In genomic region chr6:42025066-42025789, GRCh38 we compare ENCODE assay signal across 11 cellular contexts. TPM values are rescaled to one million over a fixed set of nuclear protein-coding genes. Genes with fewer than 3 reads are reported as not detected.
A peak's percentile ranks its signal among the peaks of the same experiment; 100 is the strongest.
DNase-seq lines count a peak whose midpoint lies in the region; ATAC-seq and TF ChIP-seq lines count a peak whose summit lies in the region.
"Had no signal": no experiment of that assay in that cellular context is flagged by ENCODE, and none has a peak within 500 bp of the region (broad histone marks: within the 10 kb centered on the region; RNA-seq: fewer than 3 reads in every experiment).

No MANE protein-coding gene starts in this region.

- TF ChIP-seq POLR2A in gastroesophageal sphincter (IDR thresholded peaks at IDR 0.05) = no peak

- no peak for ATAC-seq in CD4-positive, alpha-beta T cell (ENCODE audit: poor library complexity)
- ATAC-seq in HG03039 (IDR thresholded peaks at IDR 0.05; ENCODE audit: unreplicated experiment) (peak; percentile 35), gastroesophageal sphincter (no peak)
- ATAC-seq in activated CD8-positive, alpha-beta T cell treated with anti-CD3 and anti-CD28 coated beads for 36 hours = no peak
- ATAC-seq: WTC11 had no signal

- H3K27ac Mint-ChIP-seq in CD4-positive, alpha-beta T cell = peak overlapping the region; percentile 94
- peak overlapping the region; percentile 98 for H3K27ac Mint-ChIP-seq in activated CD8-positive, alpha-beta T cell treated with anti-CD3 and anti-CD28 coated beads for 36 hours
- H3K27ac Mint-ChIP-seq: WTC11 had no signal

- CTCF ChIA-PET in CD4-positive, alpha-beta T cell (lab: Charles Lee) = interaction anchor here (0.9 to 1.7 kb wide), 3 partner anchors 14 to 218 kb away, joined by 3 to 7 read pairs (median 3); no protein-coding TSS in a partner anchor
- CTCF ChIA-PET in activated CD8-positive, alpha-beta T cell treated with anti-CD3 and anti-CD28 coated beads for 36 hours (lab: Charles Lee) = interaction anchor here (1.1 to 1.6 kb wide), 2 partner anchors 18 to 48 kb away, joined by 4 to 5 read pairs; no protein-coding TSS in a partner anchor

- H3K4me3 ChIP-seq in gastroesophageal sphincter = no peak overlapping the region
- no peak overlapping the region for H3K4me3 ChIP-seq in BE2C (ENCODE audit: low read depth, low read length)

- DNase-seq in CD4-positive, alpha-beta T cell = no peak
- DNase-seq in GM19238 (ENCODE audit: insufficient read length, low spot score) = peak; percentile 71
- no peak for DNase-seq in activated CD8-positive, alpha-beta T cell treated with anti-CD3 and anti-CD28 coated beads for 36 hours
- DNase-seq in COLO668 (lab: John Stamatoyannopoulos, UW; ENCODE audit: unreplicated experiment) = no peak
- DNase-seq in posterior vena cava (ENCODE audit: low spot score) = no peak
- DNase-seq in BE2C = no peak
- DNase-seq: DMS 273 treated with DMSO at 0.1 percent for 48 hours, midbrain had no signal

- H3K4me3 Mint-ChIP-seq in CD4-positive, alpha-beta T cell = peak overlapping the region; percentile 43
- H3K4me3 Mint-ChIP-seq in activated CD8-positive, alpha-beta T cell treated with anti-CD3 and anti-CD28 coated beads for 36 hours = no peak overlapping the region
- H3K4me3 Mint-ChIP-seq: WTC11 had no signal

- no peak for TF ChIP-seq CTCF in CD4-positive, alpha-beta T cell (IDR thresholded peaks at IDR 0.05)
- no peak for TF ChIP-seq CTCF in activated CD8-positive, alpha-beta T cell treated with anti-CD3 and anti-CD28 coated beads for 36 hours (IDR thresholded peaks at IDR 0.05)
- no peak for TF ChIP-seq CTCF in gastroesophageal sphincter (IDR thresholded peaks at IDR 0.05)
- TF ChIP-seq CTCF in BE2C (IDR thresholded peaks at IDR 0.05; ENCODE audit: low read depth, low read length) = no peak

- intact Hi-C loops in CD4-positive, alpha-beta T cell (cut with DNase I, micrococcal nuclease) = loop anchor here in 1 of 2 experiments (5.0 kb wide), 1 partner anchor 48 kb away; no protein-coding TSS in a partner anchor
- intact Hi-C loops in activated CD8-positive, alpha-beta T cell treated with anti-CD3 and anti-CD28 coated beads for 36 hours (cut with micrococcal nuclease) = no loop called here
- intact Hi-C loops in posterior vena cava (cut with DNase I) = no loop called here

- POLR2A ChIA-PET in CD4-positive, alpha-beta T cell (lab: Charles Lee) = interaction anchor here (1.5 to 7.7 kb wide), 4 partner anchors 15 to 87 kb away, joined by 4 to 43 read pairs (median 6); no protein-coding TSS in a partner anchor
- POLR2A ChIA-PET in activated CD8-positive, alpha-beta T cell treated with anti-CD3 and anti-CD28 coated beads for 36 hours (lab: Charles Lee) = interaction anchor here (0.8 to 2.1 kb wide), 7 partner anchors 9 to 83 kb away, joined by 3 to 7 read pairs (median 3); no protein-coding TSS in a partner anchor

- peaks cover 0 to 21% of the 10 kb centered on the region in 2 donors for H3K36me3 ChIP-seq in gastroesophageal sphincter
- H3K36me3 ChIP-seq in BE2C = no peaks in the 10 kb centered on the region; the same call in 1 of the 2 replicates

- no peaks in the 10 kb centered on the region for H3K9me3 ChIP-seq in CD4-positive, alpha-beta T cell (ENCODE audit: control insufficient read depth, low read length)
- no peaks in the 10 kb centered on the region for H3K9me3 ChIP-seq in gastroesophageal sphincter
- H3K9me3 ChIP-seq in BE2C = no peaks in the 10 kb centered on the region

- H3K27me3 Mint-ChIP-seq in CD4-positive, alpha-beta T cell = no peaks in the 10 kb centered on the region
- no peaks in the 10 kb centered on the region for H3K27me3 Mint-ChIP-seq in activated CD8-positive, alpha-beta T cell treated with anti-CD3 and anti-CD28 coated beads for 36 hours

- H3K36me3 Mint-ChIP-seq in CD4-positive, alpha-beta T cell (ENCODE audit: low read depth) = peaks cover 94% of the 10 kb centered on the region
- peaks cover 39% of the 10 kb centered on the region for H3K36me3 Mint-ChIP-seq in activated CD8-positive, alpha-beta T cell treated with anti-CD3 and anti-CD28 coated beads for 36 hours (ENCODE audit: low read depth)
- H3K36me3 Mint-ChIP-seq: WTC11 had no signal

- H3K27ac ChIP-seq in CD4-positive, alpha-beta T cell (ENCODE audit: low read depth, low read length) = peak overlapping the region; percentile 47
- no peak overlapping the region for H3K27ac ChIP-seq in gastroesophageal sphincter

- peaks cover 94% of the 10 kb centered on the region for H3K4me1 Mint-ChIP-seq in CD4-positive, alpha-beta T cell (ENCODE audit: low read depth)
- peaks cover 86% of the 10 kb centered on the region for H3K4me1 Mint-ChIP-seq in activated CD8-positive, alpha-beta T cell treated with anti-CD3 and anti-CD28 coated beads for 36 hours (ENCODE audit: low read depth)

- peaks cover 4 to 27% (median 12%) of the 10 kb centered on the region in 3 donors for H3K4me1 ChIP-seq in gastroesophageal sphincter
- H3K4me1 ChIP-seq in BE2C = no peaks in the 10 kb centered on the region

- H3K9me3 Mint-ChIP-seq in CD4-positive, alpha-beta T cell = no peaks in the 10 kb centered on the region
- H3K9me3 Mint-ChIP-seq in activated CD8-positive, alpha-beta T cell treated with anti-CD3 and anti-CD28 coated beads for 36 hours = peaks cover 2% of the 10 kb centered on the region
- H3K9me3 Mint-ChIP-seq: WTC11 had no signal

- H3K27me3 ChIP-seq in CD4-positive, alpha-beta T cell (ENCODE audit: control insufficient read depth, insufficient read depth, low read length) = no peaks in the 10 kb centered on the region
- H3K27me3 ChIP-seq in gastroesophageal sphincter (no peaks in the 10 kb centered on the region), BE2C (no peaks in the 10 kb centered on the region)

- no peak for TF ChIP-seq EP300 in gastroesophageal sphincter (IDR thresholded peaks at IDR 0.05)

- WGBS in gastroesophageal sphincter (ENCODE audit: low coverage in 1 of 2), 2 donors = 90% methylated on average over 5 of the region's 11 CpGs

RNA-seq across cellular contexts. Expression of gene TAF8, which starts 25.1 kb away (rescaled TPM):
- 10 to 100 TPM; 30.1 to 34.7 TPM for total RNA-seq in CD4-positive, alpha-beta T cell
- 10 to 100 TPM; 40.0 to 42.3 TPM for total RNA-seq in activated CD8-positive, alpha-beta T cell treated with anti-CD3 and anti-CD28 coated beads for 36 hours
- total RNA-seq in gastroesophageal sphincter (10 to 100 TPM; 16.8 to 33.6 (median 24.2) TPM), posterior vena cava (10 to 100 TPM; 16.6 to 18.6 TPM)
- 30.5 TPM for polyA plus RNA-seq in BE2C (2012; ENCODE audit: insufficient read depth, insufficient read length, low read depth)
